ENCODE assay signal across 8 cellular contexts in genomic region chr9:79968533-79968932, GRCh38.
"Had no signal": no experiment of that assay in that cellular context is flagged by ENCODE, and none has a peak within 500 bp of the region (broad histone marks: within the 10 kb centered on the region; RNA-seq: fewer than 3 reads in every experiment).

No MANE protein-coding gene starts in this region.

- DNase-seq: GDM1, GF-D8 had no signal

- H3K4me3 ChIP-seq: GM12878 had no signal

- FAIRE-seq: G401.6, GM12878, GM12891, GM12892, GM18507, GM19239 had no signal

- ATAC-seq: GM12878 had no signal
